1 cellular context compared by ENCODE assay signal in genomic region chr15:64093627-64094417, GRCh38.
TF ChIP-seq lines count a peak whose summit lies in the region.

A gene with protein sequence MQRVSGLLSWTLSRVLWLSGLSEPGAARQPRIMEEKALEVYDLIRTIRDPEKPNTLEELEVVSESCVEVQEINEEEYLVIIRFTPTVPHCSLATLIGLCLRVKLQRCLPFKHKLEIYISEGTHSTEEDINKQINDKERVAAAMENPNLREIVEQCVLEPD (minus strand): TSS chr15:64093838. CDS start chr15:64093768, 70 bp downstream.

TF ChIP-seq in HepG2, 621 proteins besides CTCF, POLR2A, EP300 and RAD21 (continued from another document and continues in another):
- TF ChIP-seq, protein P1, sequence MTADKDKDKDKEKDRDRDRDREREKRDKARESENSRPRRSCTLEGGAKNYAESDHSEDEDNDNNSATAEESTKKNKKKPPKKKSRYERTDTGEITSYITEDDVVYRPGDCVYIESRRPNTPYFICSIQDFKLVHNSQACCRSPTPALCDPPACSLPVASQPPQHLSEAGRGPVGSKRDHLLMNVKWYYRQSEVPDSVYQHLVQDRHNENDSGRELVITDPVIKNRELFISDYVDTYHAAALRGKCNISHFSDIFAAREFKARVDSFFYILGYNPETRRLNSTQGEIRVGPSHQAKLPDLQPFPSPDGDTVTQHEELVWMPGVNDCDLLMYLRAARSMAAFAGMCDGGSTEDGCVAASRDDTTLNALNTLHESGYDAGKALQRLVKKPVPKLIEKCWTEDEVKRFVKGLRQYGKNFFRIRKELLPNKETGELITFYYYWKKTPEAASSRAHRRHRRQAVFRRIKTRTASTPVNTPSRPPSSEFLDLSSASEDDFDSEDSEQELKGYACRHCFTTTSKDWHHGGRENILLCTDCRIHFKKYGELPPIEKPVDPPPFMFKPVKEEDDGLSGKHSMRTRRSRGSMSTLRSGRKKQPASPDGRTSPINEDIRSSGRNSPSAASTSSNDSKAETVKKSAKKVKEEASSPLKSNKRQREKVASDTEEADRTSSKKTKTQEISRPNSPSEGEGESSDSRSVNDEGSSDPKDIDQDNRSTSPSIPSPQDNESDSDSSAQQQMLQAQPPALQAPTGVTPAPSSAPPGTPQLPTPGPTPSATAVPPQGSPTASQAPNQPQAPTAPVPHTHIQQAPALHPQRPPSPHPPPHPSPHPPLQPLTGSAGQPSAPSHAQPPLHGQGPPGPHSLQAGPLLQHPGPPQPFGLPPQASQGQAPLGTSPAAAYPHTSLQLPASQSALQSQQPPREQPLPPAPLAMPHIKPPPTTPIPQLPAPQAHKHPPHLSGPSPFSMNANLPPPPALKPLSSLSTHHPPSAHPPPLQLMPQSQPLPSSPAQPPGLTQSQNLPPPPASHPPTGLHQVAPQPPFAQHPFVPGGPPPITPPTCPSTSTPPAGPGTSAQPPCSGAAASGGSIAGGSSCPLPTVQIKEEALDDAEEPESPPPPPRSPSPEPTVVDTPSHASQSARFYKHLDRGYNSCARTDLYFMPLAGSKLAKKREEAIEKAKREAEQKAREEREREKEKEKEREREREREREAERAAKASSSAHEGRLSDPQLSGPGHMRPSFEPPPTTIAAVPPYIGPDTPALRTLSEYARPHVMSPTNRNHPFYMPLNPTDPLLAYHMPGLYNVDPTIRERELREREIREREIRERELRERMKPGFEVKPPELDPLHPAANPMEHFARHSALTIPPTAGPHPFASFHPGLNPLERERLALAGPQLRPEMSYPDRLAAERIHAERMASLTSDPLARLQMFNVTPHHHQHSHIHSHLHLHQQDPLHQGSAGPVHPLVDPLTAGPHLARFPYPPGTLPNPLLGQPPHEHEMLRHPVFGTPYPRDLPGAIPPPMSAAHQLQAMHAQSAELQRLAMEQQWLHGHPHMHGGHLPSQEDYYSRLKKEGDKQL (CRISPR knock-in tag; IDR thresholded peaks at IDR 0.05; ENCODE audit: low read depth): no peak
- no peak for TF ChIP-seq ZNF619 (CRISPR knock-in tag; IDR thresholded peaks at IDR 0.05)
- TF ChIP-seq NPAS2 (CRISPR knock-in tag; IDR thresholded peaks at IDR 0.05; ENCODE audit: borderline replicate concordance): no peak
- TF ChIP-seq, protein P2, sequence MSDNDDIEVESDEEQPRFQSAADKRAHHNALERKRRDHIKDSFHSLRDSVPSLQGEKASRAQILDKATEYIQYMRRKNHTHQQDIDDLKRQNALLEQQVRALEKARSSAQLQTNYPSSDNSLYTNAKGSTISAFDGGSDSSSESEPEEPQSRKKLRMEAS (IDR thresholded peaks at IDR 0.05): 0 out of 2 replicates have a peak, but pooled peaks have one; percentile 12
- TF ChIP-seq ZNF784 (CRISPR knock-in tag; IDR thresholded peaks at IDR 0.05; ENCODE audit: borderline replicate concordance): no peak; the same call in 1 of the 2 replicates
- no peak for TF ChIP-seq KLF6 (CRISPR knock-in tag; IDR thresholded peaks at IDR 0.05)
- TF ChIP-seq TBP (CRISPR knock-in tag; IDR thresholded peaks at IDR 0.05): no peak
- peak; percentile 50; the same call in 1 of the 2 replicates for TF ChIP-seq HOXA5 (CRISPR knock-in tag; IDR thresholded peaks at IDR 0.05)
- TF ChIP-seq NFYC (CRISPR knock-in tag; IDR thresholded peaks at IDR 0.05): peak; percentile 43; the same call in 1 of the 2 replicates
- TF ChIP-seq SMAD9 (CRISPR knock-in tag; IDR thresholded peaks at IDR 0.05): no peak
- TF ChIP-seq ATF1 (CRISPR knock-in tag; IDR thresholded peaks at IDR 0.05): peak; percentile 94
- no peak for TF ChIP-seq AKAP8 (CRISPR knock-in tag; IDR thresholded peaks at IDR 0.05)
- no peak for TF ChIP-seq ZNF10 (CRISPR knock-in tag; IDR thresholded peaks at IDR 0.05; ENCODE audit: borderline replicate concordance, low read depth)
- peak; percentile 65 for TF ChIP-seq CEBPG (CRISPR knock-in tag; IDR thresholded peaks at IDR 0.05)
- no peak for TF ChIP-seq XBP1 (CRISPR knock-in tag; IDR thresholded peaks at IDR 0.05)
- TF ChIP-seq ZNF44 (CRISPR knock-in tag; IDR thresholded peaks at IDR 0.05): peak; percentile 13; the same call in 1 of the 2 replicates
- TF ChIP-seq ZNF543 (CRISPR knock-in tag; IDR thresholded peaks at IDR 0.05): 0 out of 2 replicates have a peak, but pooled peaks have one; percentile 39
- TF ChIP-seq FOXO4 (CRISPR knock-in tag; conservative IDR thresholded peaks at IDR 0.05): no peak
- no peak for TF ChIP-seq HOXD1 (CRISPR knock-in tag; IDR thresholded peaks at IDR 0.05)
- TF ChIP-seq TOPORS (CRISPR knock-in tag; IDR thresholded peaks at IDR 0.05): no peak
- no peak; the same call in 1 of the 2 replicates for TF ChIP-seq ARNTL (CRISPR knock-in tag; IDR thresholded peaks at IDR 0.05)
- TF ChIP-seq TCF7L2 (IDR thresholded peaks at IDR 0.05; ENCODE audit: low read depth, low read length): no peak
- TF ChIP-seq GTF2F1 (IDR thresholded peaks at IDR 0.05; ENCODE audit: low read length): no peak
- 0 out of 2 replicates have a peak, but pooled peaks have one; percentile 40 for TF ChIP-seq ZNF773 (CRISPR knock-in tag; IDR thresholded peaks at IDR 0.05; ENCODE audit: borderline replicate concordance)
- TF ChIP-seq ZBTB8A (CRISPR knock-in tag; IDR thresholded peaks at IDR 0.05; ENCODE audit: borderline replicate concordance, low read depth): no peak
- no peak for TF ChIP-seq ZNF326 (CRISPR knock-in tag; IDR thresholded peaks at IDR 0.05; ENCODE audit: borderline replicate concordance)
- TF ChIP-seq KDM3A (CRISPR knock-in tag; IDR thresholded peaks at IDR 0.05; ENCODE audit: low read depth): 0 out of 2 replicates have a peak, but pooled peaks have one; percentile 11
- TF ChIP-seq RAD51 (IDR thresholded peaks at IDR 0.05; ENCODE audit: borderline replicate concordance): no peak
- TF ChIP-seq ZNF121 (CRISPR knock-in tag; IDR thresholded peaks at IDR 0.05): no peak; the same call in 1 of the 2 replicates
- TF ChIP-seq, protein P3, sequence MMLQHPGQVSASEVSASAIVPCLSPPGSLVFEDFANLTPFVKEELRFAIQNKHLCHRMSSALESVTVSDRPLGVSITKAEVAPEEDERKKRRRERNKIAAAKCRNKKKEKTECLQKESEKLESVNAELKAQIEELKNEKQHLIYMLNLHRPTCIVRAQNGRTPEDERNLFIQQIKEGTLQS (CRISPR knock-in tag; IDR thresholded peaks at IDR 0.05): no peak
- TF ChIP-seq, protein P4, sequence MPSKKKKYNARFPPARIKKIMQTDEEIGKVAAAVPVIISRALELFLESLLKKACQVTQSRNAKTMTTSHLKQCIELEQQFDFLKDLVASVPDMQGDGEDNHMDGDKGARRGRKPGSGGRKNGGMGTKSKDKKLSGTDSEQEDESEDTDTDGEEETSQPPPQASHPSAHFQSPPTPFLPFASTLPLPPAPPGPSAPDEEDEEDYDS (CRISPR knock-in tag; IDR thresholded peaks at IDR 0.05): 0 out of 2 replicates have a peak, but pooled peaks have one; percentile 33
- no peak for TF ChIP-seq PRPF4 (IDR thresholded peaks at IDR 0.05; ENCODE audit: low read depth, low read length, poor library complexity, severe bottlenecking)
- no peak for TF ChIP-seq KLF9 (CRISPR knock-in tag; IDR thresholded peaks at IDR 0.05; ENCODE audit: low read depth)
- no peak for TF ChIP-seq GRHL1 (CRISPR knock-in tag; conservative IDR thresholded peaks at IDR 0.05)
- TF ChIP-seq ZNF672 (CRISPR knock-in tag; IDR thresholded peaks at IDR 0.05): no peak
- TF ChIP-seq, protein P5, sequence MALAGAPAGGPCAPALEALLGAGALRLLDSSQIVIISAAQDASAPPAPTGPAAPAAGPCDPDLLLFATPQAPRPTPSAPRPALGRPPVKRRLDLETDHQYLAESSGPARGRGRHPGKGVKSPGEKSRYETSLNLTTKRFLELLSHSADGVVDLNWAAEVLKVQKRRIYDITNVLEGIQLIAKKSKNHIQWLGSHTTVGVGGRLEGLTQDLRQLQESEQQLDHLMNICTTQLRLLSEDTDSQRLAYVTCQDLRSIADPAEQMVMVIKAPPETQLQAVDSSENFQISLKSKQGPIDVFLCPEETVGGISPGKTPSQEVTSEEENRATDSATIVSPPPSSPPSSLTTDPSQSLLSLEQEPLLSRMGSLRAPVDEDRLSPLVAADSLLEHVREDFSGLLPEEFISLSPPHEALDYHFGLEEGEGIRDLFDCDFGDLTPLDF (CRISPR knock-in tag; IDR thresholded peaks at IDR 0.05): peak; percentile 99
- no peak for TF ChIP-seq ZNF547 (CRISPR knock-in tag; IDR thresholded peaks at IDR 0.05)
- TF ChIP-seq KLF15 (CRISPR knock-in tag; IDR thresholded peaks at IDR 0.05; ENCODE audit: borderline replicate concordance): no peak
- TF ChIP-seq, protein P6, sequence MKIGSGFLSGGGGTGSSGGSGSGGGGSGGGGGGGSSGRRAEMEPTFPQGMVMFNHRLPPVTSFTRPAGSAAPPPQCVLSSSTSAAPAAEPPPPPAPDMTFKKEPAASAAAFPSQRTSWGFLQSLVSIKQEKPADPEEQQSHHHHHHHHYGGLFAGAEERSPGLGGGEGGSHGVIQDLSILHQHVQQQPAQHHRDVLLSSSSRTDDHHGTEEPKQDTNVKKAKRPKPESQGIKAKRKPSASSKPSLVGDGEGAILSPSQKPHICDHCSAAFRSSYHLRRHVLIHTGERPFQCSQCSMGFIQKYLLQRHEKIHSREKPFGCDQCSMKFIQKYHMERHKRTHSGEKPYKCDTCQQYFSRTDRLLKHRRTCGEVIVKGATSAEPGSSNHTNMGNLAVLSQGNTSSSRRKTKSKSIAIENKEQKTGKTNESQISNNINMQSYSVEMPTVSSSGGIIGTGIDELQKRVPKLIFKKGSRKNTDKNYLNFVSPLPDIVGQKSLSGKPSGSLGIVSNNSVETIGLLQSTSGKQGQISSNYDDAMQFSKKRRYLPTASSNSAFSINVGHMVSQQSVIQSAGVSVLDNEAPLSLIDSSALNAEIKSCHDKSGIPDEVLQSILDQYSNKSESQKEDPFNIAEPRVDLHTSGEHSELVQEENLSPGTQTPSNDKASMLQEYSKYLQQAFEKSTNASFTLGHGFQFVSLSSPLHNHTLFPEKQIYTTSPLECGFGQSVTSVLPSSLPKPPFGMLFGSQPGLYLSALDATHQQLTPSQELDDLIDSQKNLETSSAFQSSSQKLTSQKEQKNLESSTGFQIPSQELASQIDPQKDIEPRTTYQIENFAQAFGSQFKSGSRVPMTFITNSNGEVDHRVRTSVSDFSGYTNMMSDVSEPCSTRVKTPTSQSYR (CRISPR knock-in tag; IDR thresholded peaks at IDR 0.05; ENCODE audit: borderline replicate concordance): no peak
- TF ChIP-seq, protein P7, sequence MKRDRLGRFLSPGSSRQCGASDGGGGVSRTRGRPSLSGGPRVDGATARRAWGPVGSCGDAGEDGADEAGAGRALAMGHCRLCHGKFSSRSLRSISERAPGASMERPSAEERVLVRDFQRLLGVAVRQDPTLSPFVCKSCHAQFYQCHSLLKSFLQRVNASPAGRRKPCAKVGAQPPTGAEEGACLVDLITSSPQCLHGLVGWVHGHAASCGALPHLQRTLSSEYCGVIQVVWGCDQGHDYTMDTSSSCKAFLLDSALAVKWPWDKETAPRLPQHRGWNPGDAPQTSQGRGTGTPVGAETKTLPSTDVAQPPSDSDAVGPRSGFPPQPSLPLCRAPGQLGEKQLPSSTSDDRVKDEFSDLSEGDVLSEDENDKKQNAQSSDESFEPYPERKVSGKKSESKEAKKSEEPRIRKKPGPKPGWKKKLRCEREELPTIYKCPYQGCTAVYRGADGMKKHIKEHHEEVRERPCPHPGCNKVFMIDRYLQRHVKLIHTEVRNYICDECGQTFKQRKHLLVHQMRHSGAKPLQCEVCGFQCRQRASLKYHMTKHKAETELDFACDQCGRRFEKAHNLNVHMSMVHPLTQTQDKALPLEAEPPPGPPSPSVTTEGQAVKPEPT (CRISPR knock-in tag; IDR thresholded peaks at IDR 0.05; ENCODE audit: low read depth): no peak
- no peak for TF ChIP-seq PBX2 (CRISPR knock-in tag; IDR thresholded peaks at IDR 0.05)
- TF ChIP-seq TEAD2 (CRISPR knock-in tag; IDR thresholded peaks at IDR 0.05): no peak
- TF ChIP-seq, protein P8, sequence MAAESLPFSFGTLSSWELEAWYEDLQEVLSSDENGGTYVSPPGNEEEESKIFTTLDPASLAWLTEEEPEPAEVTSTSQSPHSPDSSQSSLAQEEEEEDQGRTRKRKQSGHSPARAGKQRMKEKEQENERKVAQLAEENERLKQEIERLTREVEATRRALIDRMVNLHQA (CRISPR knock-in tag; IDR thresholded peaks at IDR 0.05): no peak
- no peak for TF ChIP-seq ARNT2 (CRISPR knock-in tag; IDR thresholded peaks at IDR 0.05; ENCODE audit: low read depth)
